ENCODE assay signal across 1 cellular context in genomic region chr2:46326231-46326980, GRCh38.
TF ChIP-seq lines count a peak whose summit lies in the region.

No MANE protein-coding gene starts in this region.

TF ChIP-seq in HepG2, 621 proteins besides CTCF, POLR2A, EP300 and RAD21 (continued from another document and continues in another):
- TF ChIP-seq MLXIP (CRISPR knock-in tag; IDR thresholded peaks at IDR 0.05; ENCODE audit: borderline replicate concordance) (peak; percentile 95), ZNF574 (CRISPR knock-in tag; IDR thresholded peaks at IDR 0.05) (peak; percentile 81), ZXDC (CRISPR knock-in tag; IDR thresholded peaks at IDR 0.05) (peak; percentile 58; the same call in 1 of the 2 replicates), EHMT2 (IDR thresholded peaks at IDR 0.05; ENCODE audit: borderline replicate concordance, low read depth, low read length) (peak; percentile 92; the same call in 1 of the 2 replicates), GFI1 (CRISPR knock-in tag; IDR thresholded peaks at IDR 0.05; ENCODE audit: borderline replicate concordance) (0 out of 2 replicates have a peak, but pooled peaks have one; percentile 42), EZH2 (conservative IDR thresholded peaks at IDR 0.05; ENCODE audit: low read depth, low read length) (no peak), ZSCAN5A (CRISPR knock-in tag; IDR thresholded peaks at IDR 0.05; ENCODE audit: borderline replicate concordance) (peak; percentile 65; the same call in 1 of the 2 replicates), NCOA2 (CRISPR knock-in tag; IDR thresholded peaks at IDR 0.05) (peak; percentile 92), ZNF292 (CRISPR knock-in tag; IDR thresholded peaks at IDR 0.05; ENCODE audit: borderline replicate concordance, low read depth) (peak; percentile 82; the same call in 1 of the 2 replicates), GPN1 (CRISPR knock-in tag; IDR thresholded peaks at IDR 0.05; ENCODE audit: borderline replicate concordance) (no peak), GABPA (IDR thresholded peaks at IDR 0.05; ENCODE audit: low read depth, low read length) (no peak), GABPA (CRISPR knock-in tag; IDR thresholded peaks at IDR 0.05; ENCODE audit: low read depth) (0 out of 2 replicates have a peak, but pooled peaks have one; percentile 22), ZNF331 (CRISPR knock-in tag; IDR thresholded peaks at IDR 0.05) (peak; percentile 94), ZNF737 (CRISPR knock-in tag; IDR thresholded peaks at IDR 0.05; ENCODE audit: borderline replicate concordance) (no peak), KMT2A (CRISPR knock-in tag; IDR thresholded peaks at IDR 0.05) (peak; percentile 73; the same call in 1 of the 2 replicates), CBX1 (IDR thresholded peaks at IDR 0.05; ENCODE audit: low read depth) (peak; percentile 46), NFIC (IDR thresholded peaks at IDR 0.05; ENCODE audit: low read length) (peak; percentile 60; the same call in 1 of the 2 replicates), THRA (CRISPR knock-in tag; IDR thresholded peaks at IDR 0.05; ENCODE audit: borderline replicate concordance) (peak; percentile 85), ATRX (CRISPR knock-in tag; IDR thresholded peaks at IDR 0.05; ENCODE audit: borderline replicate concordance) (no peak), GLI4 (CRISPR knock-in tag; IDR thresholded peaks at IDR 0.05; ENCODE audit: borderline replicate concordance) (no peak), RBFOX2 (IDR thresholded peaks at IDR 0.05; ENCODE audit: low read depth, low read length) (no peak), CHD4 (IDR thresholded peaks at IDR 0.05; ENCODE audit: borderline replicate concordance, low read length) (peak; percentile 40; the same call in 1 of the 2 replicates), MAZ (IDR thresholded peaks at IDR 0.05; ENCODE audit: borderline replicate concordance, low read depth, low read length) (no peak), MAZ (CRISPR knock-in tag; IDR thresholded peaks at IDR 0.05; ENCODE audit: low read depth) (peak; percentile 42; the same call in 1 of the 2 replicates), ZNF10 (CRISPR knock-in tag; IDR thresholded peaks at IDR 0.05; ENCODE audit: borderline replicate concordance, low read depth) (no peak), BHLHE40 (IDR thresholded peaks at IDR 0.05; ENCODE audit: low read length) (peak; percentile 94), ZNF770 (CRISPR knock-in tag; IDR thresholded peaks at IDR 0.05) (0 out of 2 replicates have a peak, but pooled peaks have one; percentile 28), CENPT (CRISPR knock-in tag; IDR thresholded peaks at IDR 0.05; ENCODE audit: low read depth) (no peak), HOXA5 (CRISPR knock-in tag; IDR thresholded peaks at IDR 0.05) (peak; percentile 93), GABPB1 (CRISPR knock-in tag; IDR thresholded peaks at IDR 0.05) (peak; percentile 47; the same call in 1 of the 2 replicates), GRHL1 (CRISPR knock-in tag; conservative IDR thresholded peaks at IDR 0.05) (no peak), DMAP1 (CRISPR knock-in tag; IDR thresholded peaks at IDR 0.05) (peak; percentile 73), CCAR2 (optimal IDR thresholded peaks at IDR 0.05; ENCODE audit: low read depth, low read length) (no peak), SIN3A (IDR thresholded peaks at IDR 0.05; ENCODE audit: borderline replicate concordance, low read depth, low read length) (0 out of 2 replicates have a peak, but pooled peaks have one; percentile 52), SP4 (CRISPR knock-in tag; IDR thresholded peaks at IDR 0.05) (peak; percentile 54; the same call in 1 of the 2 replicates), KAT2B (IDR thresholded peaks at IDR 0.05; ENCODE audit: borderline replicate concordance, low read depth, low read length) (no peak), ZBTB3 (CRISPR knock-in tag; IDR thresholded peaks at IDR 0.05; ENCODE audit: borderline replicate concordance, low read depth) (peak; percentile 66; the same call in 1 of the 2 replicates), ZNF839 (CRISPR knock-in tag; IDR thresholded peaks at IDR 0.05; ENCODE audit: borderline replicate concordance) (no peak)
- TF ChIP-seq, protein P1, sequence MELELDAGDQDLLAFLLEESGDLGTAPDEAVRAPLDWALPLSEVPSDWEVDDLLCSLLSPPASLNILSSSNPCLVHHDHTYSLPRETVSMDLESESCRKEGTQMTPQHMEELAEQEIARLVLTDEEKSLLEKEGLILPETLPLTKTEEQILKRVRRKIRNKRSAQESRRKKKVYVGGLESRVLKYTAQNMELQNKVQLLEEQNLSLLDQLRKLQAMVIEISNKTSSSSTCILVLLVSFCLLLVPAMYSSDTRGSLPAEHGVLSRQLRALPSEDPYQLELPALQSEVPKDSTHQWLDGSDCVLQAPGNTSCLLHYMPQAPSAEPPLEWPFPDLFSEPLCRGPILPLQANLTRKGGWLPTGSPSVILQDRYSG (CRISPR knock-in tag; IDR thresholded peaks at IDR 0.05), result no peak
- TF ChIP-seq, protein P2, sequence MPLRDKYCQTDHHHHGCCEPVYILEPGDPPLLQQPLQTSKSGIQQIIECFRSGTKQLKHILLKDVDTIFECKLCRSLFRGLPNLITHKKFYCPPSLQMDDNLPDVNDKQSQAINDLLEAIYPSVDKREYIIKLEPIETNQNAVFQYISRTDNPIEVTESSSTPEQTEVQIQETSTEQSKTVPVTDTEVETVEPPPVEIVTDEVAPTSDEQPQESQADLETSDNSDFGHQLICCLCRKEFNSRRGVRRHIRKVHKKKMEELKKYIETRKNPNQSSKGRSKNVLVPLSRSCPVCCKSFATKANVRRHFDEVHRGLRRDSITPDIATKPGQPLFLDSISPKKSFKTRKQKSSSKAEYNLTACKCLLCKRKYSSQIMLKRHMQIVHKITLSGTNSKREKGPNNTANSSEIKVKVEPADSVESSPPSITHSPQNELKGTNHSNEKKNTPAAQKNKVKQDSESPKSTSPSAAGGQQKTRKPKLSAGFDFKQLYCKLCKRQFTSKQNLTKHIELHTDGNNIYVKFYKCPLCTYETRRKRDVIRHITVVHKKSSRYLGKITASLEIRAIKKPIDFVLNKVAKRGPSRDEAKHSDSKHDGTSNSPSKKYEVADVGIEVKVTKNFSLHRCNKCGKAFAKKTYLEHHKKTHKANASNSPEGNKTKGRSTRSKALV (CRISPR knock-in tag; IDR thresholded peaks at IDR 0.05), result peak; percentile 48; the same call in 1 of the 2 replicates
